ENCODE assay signal across 12 cellular contexts in genomic region chr16:75248142-75248535, GRCh38. TPM values are rescaled to one million over a fixed set of nuclear protein-coding genes. Genes with fewer than 3 reads are reported as not detected.
DNase-seq lines count a peak whose midpoint lies in the region; ATAC-seq and TF ChIP-seq lines count a peak whose summit lies in the region.
"Had no signal": no experiment of that assay in that cellular context is flagged by ENCODE, and none has a peak within 500 bp of the region (broad histone marks: within the 10 kb centered on the region; RNA-seq: fewer than 3 reads in every experiment).

No MANE protein-coding gene starts in this region.

- intact Hi-C loops in Caco-2 (cut with micrococcal nuclease; ENCODE audit: unreplicated experiment) = no loop called here

- H3K36me3 Mint-ChIP-seq in Caco-2 (ENCODE audit: insufficient read depth, unreplicated experiment) = peaks cover 82% of the 10 kb centered on the region
- no peaks in the 10 kb centered on the region for H3K36me3 Mint-ChIP-seq in T-cell
- H3K36me3 Mint-ChIP-seq: immature natural killer cell had no signal

- H3K4me3 ChIP-seq in Caco-2 (ENCODE audit: low read depth, low read length) = no peak overlapping the region
- H3K4me3 ChIP-seq in brain microvascular endothelial cell (ENCODE audit: low read depth, low read length) = peak overlapping the region; percentile 17
- no peak overlapping the region for H3K4me3 ChIP-seq in skeletal muscle satellite cell (ENCODE audit: low read length)
- no peak overlapping the region for H3K4me3 ChIP-seq in BE2C (ENCODE audit: low read depth, low read length)

- H3K4me2 ChIP-seq in skeletal muscle satellite cell (ENCODE audit: low read length) = peak overlapping the region; percentile 99

- CTCF ChIA-PET in Caco-2 (lab: Charles Lee) (interaction anchor here (1.0 kb wide), 2 partner anchors 15 to 137 kb away, joined by 4 read pairs; no protein-coding TSS in a partner anchor), T-cell (lab: Charles Lee) (no interaction called here)

- no peak for ATAC-seq in T-cell (replicated peaks in 1 of 4)

- peaks cover 63% of the 10 kb centered on the region for H3K4me1 Mint-ChIP-seq in Caco-2 (ENCODE audit: low read depth, unreplicated experiment)
- peaks cover 9 to 12% (median 10%) of the 10 kb centered on the region in 3 donors for H3K4me1 Mint-ChIP-seq in T-cell

- H3K27me3 Mint-ChIP-seq in Caco-2 (ENCODE audit: insufficient read depth, unreplicated experiment) (no peaks in the 10 kb centered on the region), T-cell (peaks cover 4 to 40% of the 10 kb centered on the region in 2 donors)

- H3K27ac Mint-ChIP-seq in Caco-2 (ENCODE audit: unreplicated experiment) (peak overlapping the region; percentile 95), T-cell (no peak overlapping the region)
- H3K27ac Mint-ChIP-seq: immature natural killer cell had no signal

- TF ChIP-seq CTCF in Caco-2 (IDR thresholded peaks at IDR 0.05; ENCODE audit: insufficient read depth in 1 of 2, low read depth in 1 of 2, low read length in 1 of 2, severe bottlenecking in 1 of 2, unreplicated experiment in 1 of 2) = no peak
- no peak for TF ChIP-seq CTCF in brain microvascular endothelial cell (IDR thresholded peaks at IDR 0.05; ENCODE audit: low read depth, low read length, missing control alignments)
- no peak for TF ChIP-seq CTCF in BE2C (IDR thresholded peaks at IDR 0.05; ENCODE audit: low read depth, low read length)
- no peak for TF ChIP-seq CTCF in GM20000 (IDR thresholded peaks at IDR 0.05; ENCODE audit: extremely low read depth, missing control alignments)

- in situ Hi-C loops in brain microvascular endothelial cell (cut with HindIII; ENCODE audit: low pct_ligation_motif_present, low sequenced_read_pairs) = no loop called here

- BruUV-seq in Caco-2 (replicated peaks; lab: Mats Ljungman, UMichigan) = no TSS peak

- H3K36me3 ChIP-seq in Caco-2 (ENCODE audit: control insufficient read depth, insufficient read depth, low read length) (peaks cover 6% of the 10 kb centered on the region; the same call in 1 of the 2 replicates), brain microvascular endothelial cell (replicated peaks) (peaks cover 12% of the 10 kb centered on the region), skeletal muscle satellite cell (ENCODE audit: insufficient read depth, low read length) (peaks cover 15% of the 10 kb centered on the region), BE2C (no peaks in the 10 kb centered on the region)

- no peaks in the 10 kb centered on the region for H3K27me3 ChIP-seq in Caco-2 (replicated peaks; ENCODE audit: control insufficient read depth, insufficient read depth, low read length)
- H3K27me3 ChIP-seq in brain microvascular endothelial cell (replicated peaks) = no peaks in the 10 kb centered on the region
- no peaks in the 10 kb centered on the region for H3K27me3 ChIP-seq in layer of hippocampus (ENCODE audit: control insufficient read depth, insufficient read depth, low read length)
- no peaks in the 10 kb centered on the region for H3K27me3 ChIP-seq in skeletal muscle satellite cell (ENCODE audit: control insufficient read depth, insufficient read depth, low read length)
- H3K27me3 ChIP-seq in BE2C = no peaks in the 10 kb centered on the region

- H3K9ac ChIP-seq in skeletal muscle satellite cell (ENCODE audit: low read depth, low read length) = peak overlapping the region; percentile 27

- H3K9me3 Mint-ChIP-seq in Caco-2 (ENCODE audit: unreplicated experiment) (no peaks in the 10 kb centered on the region), T-cell (no peaks in the 10 kb centered on the region)
- H3K9me3 Mint-ChIP-seq: immature natural killer cell had no signal

- DNase-seq in Caco-2 (no peak), brain microvascular endothelial cell (no peak), NCI-H748 (lab: John Stamatoyannopoulos, UW; ENCODE audit: unreplicated experiment) (no peak), BE2C (no peak), T-cell (no peak), GM20000 (ENCODE audit: low spot score) (no peak)
- DNase-seq: immature natural killer cell; NCI-H1105 treated with DMSO at 0.1 percent for 48 hours; RPMI8226; stimulated activated naive CD4-positive, alpha-beta T cell treated with Interleukin-2 at 50 U/mL for 16 hours had no signal

- H3K4me1 ChIP-seq in Caco-2 (peaks cover 75% of the 10 kb centered on the region), skeletal muscle satellite cell (ENCODE audit: control insufficient read depth, insufficient read depth, low read length) (peaks cover 82% of the 10 kb centered on the region), BE2C (peaks cover 8% of the 10 kb centered on the region)

- H3K27ac ChIP-seq in brain microvascular endothelial cell (peak overlapping the region; percentile 98), layer of hippocampus (ENCODE audit: low read depth, low read length) (peak overlapping the region; percentile 99)

- H3K9me3 ChIP-seq in Caco-2 (no peaks in the 10 kb centered on the region), skeletal muscle satellite cell (replicated peaks; ENCODE audit: low read length) (no peaks in the 10 kb centered on the region), BE2C (no peaks in the 10 kb centered on the region)

- POLR2A ChIA-PET in Caco-2 (lab: Charles Lee) = no interaction called here
- POLR2A ChIA-PET in T-cell (lab: Charles Lee) = no interaction called here

- H3K4me3 Mint-ChIP-seq in Caco-2 (ENCODE audit: unreplicated experiment) (peak overlapping the region; percentile 11), T-cell (no peak overlapping the region)
- H3K4me3 Mint-ChIP-seq: immature natural killer cell had no signal

RNA-seq across cellular contexts. Expression of gene BCAR1, which starts 3.3 kb away (rescaled TPM):
- total RNA-seq in Caco-2 (2022) = 94.0 and 95.5 TPM in 2 replicates
- total RNA-seq in skeletal muscle satellite cell (2012; rRNA removed) = 40.3 and 49.4 TPM in 2 replicates
- 72.3 TPM for polyA plus RNA-seq in BE2C (2012; ENCODE audit: insufficient read depth, insufficient read length, low read depth)
- 1 to 10 TPM in 2 of 5 donors, under 1 TPM in 3; 0.49 to 1.6 (median 0.98) TPM for total RNA-seq in T-cell
- polyA plus RNA-seq: immature natural killer cell had no signal

RNA-seq across cellular contexts. Expression of gene CTRB1, which starts 29.4 kb away (rescaled TPM):
- total RNA-seq in Caco-2 (2022) (not detected in 2 replicates), T-cell (1 to 10 TPM in 3 of 5 donors, not detected in 2; 6.1 to 8.3 (median 7.9) TPM)
- total RNA-seq in skeletal muscle satellite cell (2012; rRNA removed) = not detected in 2 replicates
- polyA plus RNA-seq in BE2C (2012; ENCODE audit: insufficient read depth, insufficient read length, low read depth) = 2.5 TPM
- polyA plus RNA-seq: immature natural killer cell had no signal

RNA-seq across cellular contexts. Expression of gene CTRB2, which starts 41.2 kb away (rescaled TPM):
- total RNA-seq in Caco-2 (2022) (not detected in 2 replicates), T-cell (10 to 100 TPM in 3 of 5 donors, not detected in 2; 14.4 to 18.7 (median 15.1) TPM)
- not detected in 2 replicates for total RNA-seq in skeletal muscle satellite cell (2012; rRNA removed)
- 0.90 TPM for polyA plus RNA-seq in BE2C (2012; ENCODE audit: insufficient read depth, insufficient read length, low read depth)
- polyA plus RNA-seq: immature natural killer cell had no signal

Comparison
In these comparisons a context has a peak if more than half of its experiments do, and no peak if none do; other contexts are left out.
1. RNA of gene BCAR1, which starts 3.3 kb away (total RNA-seq): 94.0 to 95.5 TPM in Caco-2; 0.49 to 1.6 TPM in T-cell; every median in the first group is over 10 times any median in the second.